Comparison of ENCODE assay signal across 8 cellular contexts in genomic region chr3:14179114-14179465, GRCh38. TPM values are rescaled to one million over a fixed set of nuclear protein-coding genes. Genes with fewer than 3 reads are reported as not detected.
DNase-seq lines count a peak whose midpoint lies in the region; ATAC-seq lines count a peak whose summit lies in the region.

No MANE protein-coding gene starts in this region.

- peak overlapping the region; percentile 91 for H3K27ac Mint-ChIP-seq in activated T-helper 17 cell treated with anti-CD3 and anti-CD28 coated beads, Interleukin-2, amount 50 U/mL, for 72 hours
- peak overlapping the region; percentile 95 for H3K27ac Mint-ChIP-seq in stimulated activated memory B cell treated with anti-CD40 and anti-IgM and Interleukin-4, amounts not matched to agents 10 μg/mL and 1 μg/mL and 100 μg/mL, for 72 hours

- H3K4me3 ChIP-seq in iPS-11a (ENCODE audit: low read depth, low read length) = peak overlapping the region; percentile 96

- H3K36me3 Mint-ChIP-seq in activated T-helper 17 cell treated with anti-CD3 and anti-CD28 coated beads, Interleukin-2, amount 50 U/mL, for 72 hours (ENCODE audit: low read depth) = peaks cover 46% of the 10 kb centered on the region
- H3K36me3 Mint-ChIP-seq in stimulated activated memory B cell treated with anti-CD40 and anti-IgM and Interleukin-4, amounts not matched to agents 10 μg/mL and 1 μg/mL and 100 μg/mL, for 72 hours = peaks cover 15% of the 10 kb centered on the region

- peak overlapping the region; percentile 94 for H3K4me3 Mint-ChIP-seq in activated T-helper 17 cell treated with anti-CD3 and anti-CD28 coated beads, Interleukin-2, amount 50 U/mL, for 72 hours
- peak overlapping the region; percentile 93 for H3K4me3 Mint-ChIP-seq in stimulated activated memory B cell treated with anti-CD40 and anti-IgM and Interleukin-4, amounts not matched to agents 10 μg/mL and 1 μg/mL and 100 μg/mL, for 72 hours

- no peaks in the 10 kb centered on the region for H3K9me3 Mint-ChIP-seq in activated T-helper 17 cell treated with anti-CD3 and anti-CD28 coated beads, Interleukin-2, amount 50 U/mL, for 72 hours
- no peaks in the 10 kb centered on the region for H3K9me3 Mint-ChIP-seq in stimulated activated memory B cell treated with anti-CD40 and anti-IgM and Interleukin-4, amounts not matched to agents 10 μg/mL and 1 μg/mL and 100 μg/mL, for 72 hours

- DNase-seq in HT-29 (ENCODE audit: low spot score) (peak; percentile 13), SKM-1 (lab: John Stamatoyannopoulos, UW; ENCODE audit: unreplicated experiment) (no peak)

- no peak for ATAC-seq in activated T-helper 17 cell treated with anti-CD3 and anti-CD28 coated beads, Interleukin-2, amount 50 U/mL, for 72 hours (replicated peaks)
- no peak for ATAC-seq in stimulated activated memory B cell treated with anti-CD40 and anti-IgM and Interleukin-4, amounts not matched to agents 10 μg/mL and 1 μg/mL and 100 μg/mL, for 72 hours
- ATAC-seq in HG03439 (IDR thresholded peaks at IDR 0.05; ENCODE audit: unreplicated experiment) (no peak), HG02678 (IDR thresholded peaks at IDR 0.05; ENCODE audit: unreplicated experiment) (no peak), GM18909 (IDR thresholded peaks at IDR 0.05; ENCODE audit: poor library complexity, unreplicated experiment) (no peak)

- no peaks in the 10 kb centered on the region for H3K27me3 Mint-ChIP-seq in activated T-helper 17 cell treated with anti-CD3 and anti-CD28 coated beads, Interleukin-2, amount 50 U/mL, for 72 hours
- H3K27me3 Mint-ChIP-seq in stimulated activated memory B cell treated with anti-CD40 and anti-IgM and Interleukin-4, amounts not matched to agents 10 μg/mL and 1 μg/mL and 100 μg/mL, for 72 hours = no peaks in the 10 kb centered on the region

- H3K4me1 Mint-ChIP-seq in activated T-helper 17 cell treated with anti-CD3 and anti-CD28 coated beads, Interleukin-2, amount 50 U/mL, for 72 hours = peaks cover 40% of the 10 kb centered on the region
- peaks cover 55% of the 10 kb centered on the region for H3K4me1 Mint-ChIP-seq in stimulated activated memory B cell treated with anti-CD40 and anti-IgM and Interleukin-4, amounts not matched to agents 10 μg/mL and 1 μg/mL and 100 μg/mL, for 72 hours

RNA-seq across cellular contexts. Expression of gene LSM3, which starts 0.5 kb away (rescaled TPM):
- total RNA-seq in HT-29 (2014; rRNA removed; shearing (Covaris generic)) = 7.1 and 7.4 TPM in 2 replicates
- total RNA-seq in activated T-helper 17 cell treated with anti-CD3 and anti-CD28 coated beads, Interleukin-2, amount 50 U/mL, for 72 hours = 10 to 100 TPM; 15.6 to 20.6 TPM

RNA-seq across cellular contexts. Expression of gene XPC, which starts 0.7 kb away (rescaled TPM):
- 8.6 and 9.3 TPM in 2 replicates for total RNA-seq in HT-29 (2014; rRNA removed; shearing (Covaris generic))
- 10 to 100 TPM; 31.9 to 39.7 TPM for total RNA-seq in activated T-helper 17 cell treated with anti-CD3 and anti-CD28 coated beads, Interleukin-2, amount 50 U/mL, for 72 hours

RNA-seq across cellular contexts. Expression of gene TMEM43, which starts 54.2 kb away (rescaled TPM):
- 22.1 and 23.1 TPM in 2 replicates for total RNA-seq in HT-29 (2014; rRNA removed; shearing (Covaris generic))
- 10 to 100 TPM; 42.1 to 44.5 TPM for total RNA-seq in activated T-helper 17 cell treated with anti-CD3 and anti-CD28 coated beads, Interleukin-2, amount 50 U/mL, for 72 hours

RNA-seq across cellular contexts. Expression of gene CHCHD4, which starts 54.4 kb away (rescaled TPM):
- 11.7 and 15.1 TPM in 2 replicates for total RNA-seq in HT-29 (2014; rRNA removed; shearing (Covaris generic))
- 10 to 100 TPM; 11.6 to 27.6 TPM for total RNA-seq in activated T-helper 17 cell treated with anti-CD3 and anti-CD28 coated beads, Interleukin-2, amount 50 U/mL, for 72 hours
